ENCODE assay signal across 9 cellular contexts in genomic region chr1:155261401-155261887, GRCh38. TPM values are rescaled to one million over a fixed set of nuclear protein-coding genes. Genes with fewer than 3 reads are reported as not detected.
DNase-seq lines count a peak whose midpoint lies in the region; ATAC-seq, FAIRE-seq and TF ChIP-seq lines count a peak whose summit lies in the region.
"Had no signal": no experiment of that assay in that cellular context is flagged by ENCODE, and none has a peak within 500 bp of the region (broad histone marks: within the 10 kb centered on the region; RNA-seq: fewer than 3 reads in every experiment).

No MANE protein-coding gene starts in this region.

- peak overlapping the region; percentile 97 for H3K4me3 ChIP-seq in AG04449 (ENCODE audit: low read depth, low read length)
- H3K4me3 ChIP-seq in PC-3 (ENCODE audit: low read length), result peak overlapping the region; percentile 88
- peak overlapping the region; percentile 51 to 74 (median 64) for H3K4me3 ChIP-seq in endothelial cell of umbilical vein (replicated peaks in 1 of 3; ENCODE audit: insufficient read depth in 1 of 3, low read depth in 1 of 3, low read length in 3 of 3)
- peak overlapping the region; percentile 78 for H3K4me3 ChIP-seq in ovary

- POLR2A ChIA-PET in AG04449 (lab: Yijun Ruan, JAX) (interaction anchor here (0.7 to 1.7 kb wide), 5 partner anchors 10 to 62 kb away, joined by 3 to 13 read pairs (median 4); partner anchors contain the start of genes CLK2 and MTX1), PC-3 (lab: Charles Lee; ENCODE audit: unreplicated experiment) (interaction anchor here (0.6 to 1.2 kb wide), 2 partner anchors 61 to 62 kb away, joined by 3 to 4 read pairs; no protein-coding TSS in a partner anchor), endothelial cell of umbilical vein (lab: Charles Lee) (no interaction called here)

- H3K4me2 ChIP-seq in PC-3 (ENCODE audit: low read length) (peak overlapping the region; percentile 95), endothelial cell of umbilical vein (ENCODE audit: insufficient read depth, low read length) (peak overlapping the region; percentile 76)

- H3K27ac ChIP-seq in PC-3 (ENCODE audit: low read length), result peak overlapping the region; percentile 69
- peak overlapping the region; percentile 6 for H3K27ac ChIP-seq in endothelial cell of umbilical vein (ENCODE audit: insufficient read depth, low read depth, low read length)
- H3K27ac ChIP-seq in ovary, result peak overlapping the region; percentile 16 to 58

- no peak for TF ChIP-seq POLR2A in endothelial cell of umbilical vein (IDR thresholded peaks at IDR 0.05; ENCODE audit: low read depth, low read length)
- no peak for TF ChIP-seq POLR2A in ovary (IDR thresholded peaks at IDR 0.05)

- no peak for TF ChIP-seq EP300 in ovary (IDR thresholded peaks at IDR 0.05)

- no peak for FAIRE-seq in endothelial cell of umbilical vein (lab: Jason Lieb, UNC)

- TF ChIP-seq CTCF in AG04449 (IDR thresholded peaks at IDR 0.05; ENCODE audit: insufficient read depth, low read length, missing control alignments) (peak; percentile 7), PC-3 (conservative IDR thresholded peaks at IDR 0.05; ENCODE audit: low read depth, low read length) (no peak; the same call in none of the 2 replicates), endothelial cell of umbilical vein (IDR thresholded peaks at IDR 0.05; ENCODE audit: extremely low read depth in 1 of 2, insufficient read depth in 1 of 2, low read depth in 1 of 2, low read length in 2 of 2) (no peak), ovary (IDR thresholded peaks at IDR 0.05) (no peak)

- no peaks in the 10 kb centered on the region for H3K9me1 ChIP-seq in endothelial cell of umbilical vein (replicated peaks; ENCODE audit: control insufficient read depth, extremely low read depth, insufficient read depth, low read length)

- H3K9me3 ChIP-seq in PC-3 (ENCODE audit: low read length), result no peaks in the 10 kb centered on the region
- H3K9me3 ChIP-seq in endothelial cell of umbilical vein (replicated peaks; ENCODE audit: control insufficient read depth, insufficient read depth, low read length), result no peaks in the 10 kb centered on the region
- H3K9me3 ChIP-seq in ovary, result no peaks in the 10 kb centered on the region

- H3K36me3 ChIP-seq in PC-3 (ENCODE audit: low read depth, low read length) (peaks cover 37% of the 10 kb centered on the region), endothelial cell of umbilical vein (ENCODE audit: control insufficient read depth in 2 of 2, extremely low read depth in 1 of 2, insufficient read depth in 2 of 2, low read length in 2 of 2) (peaks cover 4 to 25% of the 10 kb centered on the region in 2 experiments), ovary (no peaks in the 10 kb centered on the region)

- BruUV-seq in PC-3 (replicated peaks; lab: Mats Ljungman, UMichigan) (no TSS peak), endothelial cell of umbilical vein (replicated peaks; lab: Mats Ljungman, UMichigan) (no TSS peak)

- no peaks in the 10 kb centered on the region for H3K27me3 ChIP-seq in PC-3 (ENCODE audit: low read length)
- H3K27me3 ChIP-seq in endothelial cell of umbilical vein (ENCODE audit: control insufficient read depth in 2 of 2, insufficient read depth in 2 of 2, low read length in 2 of 2), result no peaks in the 10 kb centered on the region
- H3K27me3 ChIP-seq in ovary, result no peaks in the 10 kb centered on the region

- no peak for DNase-seq in AG04449 (ENCODE audit: low read depth, low spot score)
- no peak for DNase-seq in PC-3
- DNase-seq in endothelial cell of umbilical vein (ENCODE audit: low read depth, low spot score), result peak; percentile 12
- DNase-seq in ovary, result peak in 1 of 5 donors; percentile 57
- DNase-seq in NCI-H2227 treated with DMSO at 0.1 percent for 48 hours (lab: John Stamatoyannopoulos, UW), result no peak
- no peak for DNase-seq in stimulated activated CD8-positive, alpha-beta memory T cell treated with anti-CD3 and anti-CD28 coated beads, Interleukin-4, amount 100 ng/mL, for 48 hours

- H3K79me2 ChIP-seq in PC-3 (ENCODE audit: low read length), result peaks cover 20% of the 10 kb centered on the region
- peaks cover 17% of the 10 kb centered on the region for H3K79me2 ChIP-seq in endothelial cell of umbilical vein (ENCODE audit: control insufficient read depth, insufficient read depth, low read length)

- H4K20me1 ChIP-seq in PC-3 (ENCODE audit: low read length) (no peaks in the 10 kb centered on the region), endothelial cell of umbilical vein (replicated peaks; ENCODE audit: control insufficient read depth, extremely low read depth, insufficient read depth, low read length) (no peaks in the 10 kb centered on the region)

- peak overlapping the region; percentile 72 for H2AFZ ChIP-seq in PC-3 (ENCODE audit: low read length)
- peak overlapping the region; percentile 47 for H2AFZ ChIP-seq in endothelial cell of umbilical vein (ENCODE audit: low read depth, low read length)

- intact Hi-C loops in PC-3 (cut with micrococcal nuclease) (no loop called here), endothelial cell of umbilical vein (cut with micrococcal nuclease) (no loop called here), ovary (cut with DNase I) (no loop called here)

- ATAC-seq in GM19452 (IDR thresholded peaks at IDR 0.05; ENCODE audit: unreplicated experiment), result peak; percentile 3
- peak; percentile 23 for ATAC-seq in PC-3
- ATAC-seq in GM18858 (IDR thresholded peaks at IDR 0.05; ENCODE audit: unreplicated experiment), result no peak

- peaks cover 11% of the 10 kb centered on the region for H3F3A ChIP-seq in PC-3 (ENCODE audit: low read length, unreplicated experiment)

- H3K9me2 ChIP-seq in PC-3 (replicated peaks; ENCODE audit: low read length), result no peaks in the 10 kb centered on the region

- peaks cover 16% of the 10 kb centered on the region for H3K4me1 ChIP-seq in PC-3 (ENCODE audit: insufficient read depth, low read length)
- H3K4me1 ChIP-seq in endothelial cell of umbilical vein (ENCODE audit: control insufficient read depth, extremely low read depth, insufficient read depth, low read length), result peaks cover 8% of the 10 kb centered on the region
- H3K4me1 ChIP-seq in ovary (ENCODE audit: insufficient read depth), result peaks cover 6% of the 10 kb centered on the region

- CTCF ChIA-PET in AG04449 (lab: Yijun Ruan, JAX) (interaction anchor here (0.8 to 4.8 kb wide), 6 partner anchors 11 to 67 kb away, joined by 3 to 97 read pairs (median 3); partner anchors contain the start of gene RUSC1), PC-3 (lab: Charles Lee) (interaction anchor here (0.6 to 1.6 kb wide), 3 partner anchors 11 to 52 kb away, joined by 4 to 10 read pairs (median 4); no protein-coding TSS in a partner anchor), endothelial cell of umbilical vein (lab: Charles Lee) (interaction anchor here (1.0 to 1.9 kb wide), 6 partner anchors 11 to 387 kb away, joined by 4 to 18 read pairs (median 4); partner anchors contain the start of genes CLK2 and HCN3)

- H3K9ac ChIP-seq in PC-3 (ENCODE audit: low read length) (peak overlapping the region; percentile 89), endothelial cell of umbilical vein (replicated peaks; ENCODE audit: extremely low read depth, insufficient read depth, low read length) (peak overlapping the region; percentile 61)

- 0 to 1% (median 0%) methylated on average over 9 of the region's 9 CpGs for WGBS in ovary, 3 donors

- dilution Hi-C loops in endothelial cell of umbilical vein (cut with MboI; ENCODE audit: extremely low pct_ligation_motif_present, low sequenced_read_pairs), result no loop called here

RNA-seq across cellular contexts. Expression of gene SCAMP3, which starts 0.7 kb away (rescaled TPM):
- total RNA-seq in PC-3 (2014; rRNA removed) (218 and 219 TPM in 2 replicates), endothelial cell of umbilical vein (80.1 and 80.8 TPM in 2 replicates), ovary (10 to 100 TPM; 27.1 to 63.0 (median 40.7) TPM)
- polyA plus RNA-seq in endothelial cell of umbilical vein (306 and 342 TPM in 2 replicates), ovary (10 to 100 TPM; 40.9 to 46.6 TPM)
- polyA plus RNA-seq in endothelial cell of umbilical vein (2011; cell fraction: cytosol; rRNA removed), result 157 and 171 TPM in 2 replicates
- polyA plus RNA-seq in endothelial cell of umbilical vein (2011; cell fraction: nucleus; rRNA removed), result 76.5 and 78.5 TPM in 2 replicates
- 76.7 and 82.9 TPM in 2 replicates for polyA plus RNA-seq in endothelial cell of umbilical vein (2012)
- polyA minus RNA-seq in endothelial cell of umbilical vein, result 125 and 131 TPM in 2 replicates
- polyA minus RNA-seq in endothelial cell of umbilical vein (2011; cell fraction: cytosol; rRNA and poly(A)+ RNA removed), result 87.9 TPM
- polyA minus RNA-seq in endothelial cell of umbilical vein (2011; cell fraction: nucleus; rRNA and poly(A)+ RNA removed), result 22.5 and 23.7 TPM in 2 replicates

RNA-seq across cellular contexts. Expression of gene ENTREP3, which starts 6.2 kb away (rescaled TPM):
- 30.9 and 54.7 TPM in 2 replicates for total RNA-seq in PC-3 (2014; rRNA removed)
- 61.8 and 62.7 TPM in 2 replicates for total RNA-seq in endothelial cell of umbilical vein
- 26.6 and 27.4 TPM in 2 replicates for polyA plus RNA-seq in endothelial cell of umbilical vein
- 20.3 and 26.1 TPM in 2 replicates for polyA plus RNA-seq in endothelial cell of umbilical vein (2011; cell fraction: cytosol; rRNA removed)
- 23.2 and 24.1 TPM in 2 replicates for polyA plus RNA-seq in endothelial cell of umbilical vein (2011; cell fraction: nucleus; rRNA removed)
- 36.0 and 43.1 TPM in 2 replicates for polyA plus RNA-seq in endothelial cell of umbilical vein (2012)
- polyA minus RNA-seq in endothelial cell of umbilical vein, result 12.0 and 12.6 TPM in 2 replicates
- polyA minus RNA-seq in endothelial cell of umbilical vein (2011; cell fraction: cytosol; rRNA and poly(A)+ RNA removed), result 15.0 TPM
- 7.2 and 7.4 TPM in 2 replicates for polyA minus RNA-seq in endothelial cell of umbilical vein (2011; cell fraction: nucleus; rRNA and poly(A)+ RNA removed)
- total RNA-seq in ovary, result 10 to 100 TPM; 10.8 to 22.4 (median 20.2) TPM
- 10 to 100 TPM in 1 of 2 donors, 1 to 10 TPM in 1; 9.3 to 11.8 TPM for polyA plus RNA-seq in ovary

RNA-seq across cellular contexts. Expression of gene CLK2, which starts 11.9 kb away (rescaled TPM):
- total RNA-seq in PC-3 (2014; rRNA removed), result 44.5 and 49.9 TPM in 2 replicates
- 61.7 and 69.1 TPM in 2 replicates for total RNA-seq in endothelial cell of umbilical vein
- 80.9 and 84.8 TPM in 2 replicates for polyA plus RNA-seq in endothelial cell of umbilical vein
- polyA plus RNA-seq in endothelial cell of umbilical vein (2011; cell fraction: cytosol; rRNA removed), result 24.4 and 27.0 TPM in 2 replicates
- polyA plus RNA-seq in endothelial cell of umbilical vein (2011; cell fraction: nucleus; rRNA removed), result 560 and 582 TPM in 2 replicates
- 32.4 and 34.0 TPM in 2 replicates for polyA plus RNA-seq in endothelial cell of umbilical vein (2012)
- 83.6 and 98.2 TPM in 2 replicates for polyA minus RNA-seq in endothelial cell of umbilical vein
- 24.1 TPM for polyA minus RNA-seq in endothelial cell of umbilical vein (2011; cell fraction: cytosol; rRNA and poly(A)+ RNA removed)
- 100 and 109 TPM in 2 replicates for polyA minus RNA-seq in endothelial cell of umbilical vein (2011; cell fraction: nucleus; rRNA and poly(A)+ RNA removed)
- total RNA-seq in ovary, result 10 to 100 TPM; 37.9 to 60.9 (median 50.1) TPM
- 10 to 100 TPM; 46.4 to 51.3 TPM for polyA plus RNA-seq in ovary

RNA-seq across cellular contexts. Expression of gene HCN3, which starts 15.8 kb away (rescaled TPM):
- total RNA-seq in PC-3 (2014; rRNA removed) (1.8 and 1.9 TPM in 2 replicates), endothelial cell of umbilical vein (1.8 and 3.3 TPM in 2 replicates), ovary (1 to 10 TPM in 6 of 7 donors, under 1 TPM in 1; 0.69 to 7.1 (median 4.4) TPM)
- polyA plus RNA-seq in endothelial cell of umbilical vein (4.1 and 4.6 TPM in 2 replicates), ovary (1 to 10 TPM; 2.5 to 2.9 TPM)
- 1.3 and 2.7 TPM in 2 replicates for polyA plus RNA-seq in endothelial cell of umbilical vein (2011; cell fraction: cytosol; rRNA removed)
- polyA plus RNA-seq in endothelial cell of umbilical vein (2011; cell fraction: nucleus; rRNA removed), result 19.7 and 30.1 TPM in 2 replicates
- 1.5 and 1.6 TPM in 2 replicates for polyA plus RNA-seq in endothelial cell of umbilical vein (2012)
- polyA minus RNA-seq in endothelial cell of umbilical vein, result 2.8 and 4.9 TPM in 2 replicates
- 4.5 TPM for polyA minus RNA-seq in endothelial cell of umbilical vein (2011; cell fraction: cytosol; rRNA and poly(A)+ RNA removed)
- 3.3 and 3.5 TPM in 2 replicates for polyA minus RNA-seq in endothelial cell of umbilical vein (2011; cell fraction: nucleus; rRNA and poly(A)+ RNA removed)

RNA-seq across cellular contexts. Expression of gene PKLR, which starts 39.8 kb away (rescaled TPM):
- total RNA-seq in PC-3 (2014; rRNA removed), result not detected in 2 replicates
- not detected in 2 replicates for total RNA-seq in endothelial cell of umbilical vein
- 0.03 TPM in 1 of 2 replicates, not detected in the other for polyA plus RNA-seq in endothelial cell of umbilical vein
- polyA plus RNA-seq in endothelial cell of umbilical vein (2011; cell fraction: cytosol; rRNA removed), result 0.03 TPM in 1 of 2 replicates, not detected in the other
- polyA plus RNA-seq in endothelial cell of umbilical vein (2011; cell fraction: nucleus; rRNA removed), result 0.06 TPM in 1 of 2 replicates, not detected in the other
- polyA plus RNA-seq in endothelial cell of umbilical vein (2012), result not detected in 2 replicates
- 0.38 and 0.92 TPM in 2 replicates for polyA minus RNA-seq in endothelial cell of umbilical vein
- not detected for polyA minus RNA-seq in endothelial cell of umbilical vein (2011; cell fraction: cytosol; rRNA and poly(A)+ RNA removed)
- not detected in 2 replicates for polyA minus RNA-seq in endothelial cell of umbilical vein (2011; cell fraction: nucleus; rRNA and poly(A)+ RNA removed)
- under 1 TPM in 1 of 7 donors, not detected in 6; 0.41 TPM for total RNA-seq in ovary
- not detected for polyA plus RNA-seq in ovary
- total RNA-seq: myocyte had no signal

Comparison
In these comparisons a context has a peak if more than half of its experiments do, and no peak if none do; other contexts are left out.
1. H3K27ac ChIP-seq: peak in every context shown above with its lines; median percentile 69 in PC-3; 37 in ovary; 6 in endothelial cell of umbilical vein.